9 cellular contexts compared by ENCODE assay signal in the genomic region with DNA sequence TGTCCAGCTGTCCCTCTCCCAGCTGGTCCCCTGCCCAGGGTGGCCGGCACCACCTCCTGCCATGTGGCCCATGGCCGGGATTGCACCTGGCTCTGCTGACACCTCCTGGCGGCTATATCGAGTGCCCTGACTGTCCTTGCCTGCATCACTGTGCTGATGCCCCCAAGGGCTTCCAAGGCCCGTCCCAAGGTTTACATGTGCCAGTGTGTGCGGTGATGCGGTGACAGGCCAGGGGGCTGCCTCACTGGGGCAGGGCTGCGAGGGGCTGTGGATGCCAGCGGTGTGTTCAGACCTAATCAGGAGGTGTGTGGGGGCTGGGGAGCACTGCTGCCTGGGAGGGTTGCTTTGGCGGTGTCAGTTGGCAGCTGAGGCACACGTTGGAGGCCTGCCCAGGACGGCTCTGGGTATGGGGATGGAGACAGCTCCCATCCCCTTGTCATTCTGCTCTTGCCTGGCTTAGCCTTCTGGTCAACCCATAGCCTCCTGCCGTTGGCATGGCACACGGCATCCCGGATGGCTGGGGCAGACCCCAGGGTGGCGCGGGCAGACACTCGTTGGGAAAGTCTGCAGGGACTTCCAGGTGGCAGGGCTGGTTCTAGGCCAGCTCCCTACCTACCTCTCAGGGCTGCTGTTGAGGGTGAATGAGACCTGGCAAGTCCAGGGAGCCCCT. TPM values are rescaled to one million over a fixed set of nuclear protein-coding genes. Genes with fewer than 3 reads are reported as not detected.
DNase-seq lines count a peak whose midpoint lies in the region; ATAC-seq and TF ChIP-seq lines count a peak whose summit lies in the region.
"Had no signal": no experiment of that assay in that cellular context is flagged by ENCODE, and none has a peak within 500 bp of the region (broad histone marks: within the 10 kb centered on the region; RNA-seq: fewer than 3 reads in every experiment).

No MANE protein-coding gene starts in this region.

- H2AFZ ChIP-seq in trophoblast cell (ENCODE audit: insufficient read depth, low read length, poor library complexity), result no peak overlapping the region

- no peak overlapping the region for H3K14ac ChIP-seq in trophoblast cell (ENCODE audit: low read length)

- no peak for DNase-seq in CD8-positive, alpha-beta memory T cell
- DNase-seq in NCI-H1694 treated with DMSO at 0.1 percent for 48 hours (lab: John Stamatoyannopoulos, UW), result peak; percentile 72
- no peak for DNase-seq in epithelial cell of proximal tubule (ENCODE audit: low read depth)
- no peak for DNase-seq in trophoblast cell
- DNase-seq in NAMALWA (ENCODE audit: low spot score), result no peak
- no peak for DNase-seq in cortex of kidney (lab: John Stamatoyannopoulos, UW)
- DNase-seq: NCI-H524 had no signal

- H3K4me2 ChIP-seq in trophoblast cell (ENCODE audit: low read length), result no peak overlapping the region

- CTCF ChIA-PET in CD8-positive, alpha-beta memory T cell (lab: Charles Lee), result no interaction called here

- H3K23ac ChIP-seq in trophoblast cell (ENCODE audit: low read length), result no peak overlapping the region

- H3K36me3 ChIP-seq in CD8-positive, alpha-beta memory T cell (ENCODE audit: insufficient read depth, low read length), result no peaks in the 10 kb centered on the region
- peaks cover 4 to 9% of the 10 kb centered on the region in 2 experiments for H3K36me3 ChIP-seq in trophoblast cell (ENCODE audit: control insufficient read depth in 1 of 2, insufficient read depth in 2 of 2, low read length in 2 of 2)

- no peak overlapping the region for H3K9ac ChIP-seq in trophoblast cell (ENCODE audit: low read length)

- no peaks in the 10 kb centered on the region for H3K9me3 ChIP-seq in CD8-positive, alpha-beta memory T cell (ENCODE audit: low read length)
- peaks cover 18% of the 10 kb centered on the region for H3K9me3 ChIP-seq in trophoblast cell (ENCODE audit: insufficient read depth, low read depth, low read length)

- H3K79me1 ChIP-seq in trophoblast cell (ENCODE audit: low read length), result peaks cover 5% of the 10 kb centered on the region

- peak overlapping the region; percentile 40 for H3K18ac ChIP-seq in trophoblast cell (ENCODE audit: low read length)

- H3K4me1 ChIP-seq in CD8-positive, alpha-beta memory T cell (ENCODE audit: insufficient read depth, low read length), result peaks cover 36% of the 10 kb centered on the region
- H3K4me1 ChIP-seq in trophoblast cell (ENCODE audit: control insufficient read depth in 1 of 2, insufficient read depth in 2 of 2, low read length in 2 of 2), result peaks cover 13 to 24% of the 10 kb centered on the region in 2 experiments

- H2AK5ac ChIP-seq in trophoblast cell (ENCODE audit: low read length), result no peak overlapping the region

- peaks cover 8% of the 10 kb centered on the region for H3K79me2 ChIP-seq in trophoblast cell (ENCODE audit: control insufficient read depth, insufficient read depth, low read length, poor library complexity)

- POLR2A ChIA-PET in CD8-positive, alpha-beta memory T cell (lab: Charles Lee), result interaction anchor here (1.2 kb wide), 1 partner anchor 14 kb away, joined by 5 read pairs; no protein-coding TSS in a partner anchor

- no peak overlapping the region for H2BK12ac ChIP-seq in trophoblast cell (ENCODE audit: low read length)

- no peak overlapping the region for H2BK120ac ChIP-seq in trophoblast cell (ENCODE audit: insufficient read depth, low read length, poor library complexity)

- H4K8ac ChIP-seq in trophoblast cell (ENCODE audit: low read depth, low read length), result no peak overlapping the region

- peaks cover 3 to 16% (median 4%) of the 10 kb centered on the region in 5 donors for H3K9me3 Mint-ChIP-seq in CD8-positive, alpha-beta memory T cell

- no peaks in the 10 kb centered on the region for H3K27me3 ChIP-seq in CD8-positive, alpha-beta memory T cell (ENCODE audit: insufficient read depth, low read length, poor library complexity, severe bottlenecking)
- no peaks in the 10 kb centered on the region for H3K27me3 ChIP-seq in trophoblast cell (ENCODE audit: insufficient read depth, low read length)

- H3K36me3 Mint-ChIP-seq in CD8-positive, alpha-beta memory T cell, result peaks cover 0 to 37% (median 3%) of the 10 kb centered on the region in 3 donors

- H3K27ac Mint-ChIP-seq in CD8-positive, alpha-beta memory T cell, result peak overlapping the region; percentile 29 to 91 (median 74)

- H3K4ac ChIP-seq in trophoblast cell (ENCODE audit: low read depth, low read length), result no peak overlapping the region

- peak overlapping the region in 1 of 7 donors; percentile 36 for H3K4me3 Mint-ChIP-seq in CD8-positive, alpha-beta memory T cell

- no peak overlapping the region for H2BK5ac ChIP-seq in trophoblast cell (ENCODE audit: low read depth, low read length, poor library complexity)

- H3K27ac ChIP-seq in CD8-positive, alpha-beta memory T cell (ENCODE audit: low read depth, low read length), result no peak overlapping the region
- no peak overlapping the region for H3K27ac ChIP-seq in trophoblast cell (ENCODE audit: low read depth, low read length)

- WGBS in trophoblast cell (ENCODE audit: extremely low coverage, insufficient coverage, insufficient read length), result no CpG with 5 or more reads among the region's 18 CpGs

- ATAC-seq in HG03432 (IDR thresholded peaks at IDR 0.05; ENCODE audit: unreplicated experiment) (no peak), GM19328 (IDR thresholded peaks at IDR 0.05; ENCODE audit: unreplicated experiment) (no peak)

- peaks cover 0 to 3% of the 10 kb centered on the region in 2 donors for H3K27me3 Mint-ChIP-seq in CD8-positive, alpha-beta memory T cell

- no peak overlapping the region for H4K91ac ChIP-seq in trophoblast cell (ENCODE audit: low read depth, low read length)

- no peak overlapping the region for H3K4me3 ChIP-seq in CD8-positive, alpha-beta memory T cell (ENCODE audit: low read length)
- no peak overlapping the region for H3K4me3 ChIP-seq in epithelial cell of proximal tubule (ENCODE audit: low read depth, low read length)
- H3K4me3 ChIP-seq in trophoblast cell (ENCODE audit: low read depth, low read length), result no peak overlapping the region

- peak; percentile 29 for TF ChIP-seq CTCF in epithelial cell of proximal tubule (conservative IDR thresholded peaks at IDR 0.05; ENCODE audit: low read depth, low read length)

- H3K4me1 Mint-ChIP-seq in CD8-positive, alpha-beta memory T cell, result peaks cover 54 to 87% (median 71%) of the 10 kb centered on the region in 3 donors

- H4K12ac ChIP-seq in trophoblast cell (ENCODE audit: low read depth, low read length), result no peak overlapping the region

RNA-seq across cellular contexts. Expression of a gene that starts 5.5 kb away (rescaled TPM):
- 100 to 1,000 TPM; 139 to 150 TPM for total RNA-seq in CD8-positive, alpha-beta memory T cell
- 99.8 TPM for polyA plus RNA-seq in CD8-positive, alpha-beta memory T cell
- 21.8 and 24.7 TPM in 2 replicates for total RNA-seq in epithelial cell of proximal tubule
- 23.0 and 23.8 TPM in 2 replicates for polyA plus RNA-seq in trophoblast cell (2013)

RNA-seq across cellular contexts. Expression of a gene that starts 36.8 kb away (rescaled TPM):
- 1 to 10 TPM; 2.7 to 2.8 TPM for total RNA-seq in CD8-positive, alpha-beta memory T cell
- 3.0 TPM for polyA plus RNA-seq in CD8-positive, alpha-beta memory T cell
- total RNA-seq in epithelial cell of proximal tubule, result 2.1 and 6.4 TPM in 2 replicates
- polyA plus RNA-seq in trophoblast cell (2013), result 30.2 and 32.0 TPM in 2 replicates
